Comparison of ENCODE assay signal across 8 cellular contexts in the genomic region with DNA sequence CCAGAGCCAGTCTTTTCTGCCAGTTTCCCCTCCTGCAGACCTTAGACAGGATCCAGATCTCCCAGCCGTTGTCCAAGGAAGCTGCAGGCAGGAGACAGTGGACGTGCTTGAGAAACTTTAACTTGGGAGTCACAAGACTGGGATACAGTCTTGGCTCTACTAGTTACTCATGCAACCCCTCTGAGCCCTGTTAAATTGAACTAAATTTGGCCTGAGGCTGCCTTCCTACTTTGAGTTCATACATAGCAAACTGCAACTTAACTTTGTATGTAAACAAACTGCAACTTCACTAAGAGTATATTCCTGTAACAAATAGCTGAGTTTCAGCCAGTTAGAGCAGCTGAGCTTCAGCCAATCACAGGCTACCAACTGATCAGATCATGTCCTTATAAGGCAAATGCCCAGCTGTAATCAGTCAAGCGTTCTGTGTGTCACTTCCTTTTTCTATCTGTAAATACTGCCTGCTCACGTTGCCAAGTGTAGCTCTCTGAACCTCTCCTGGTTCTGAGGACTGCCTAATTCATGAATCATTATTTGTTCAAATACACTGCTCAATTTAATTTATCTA.
DNase-seq lines count a peak whose midpoint lies in the region; ATAC-seq and FAIRE-seq lines count a peak whose summit lies in the region.

No MANE protein-coding gene starts in this region.

- peaks cover 9% of the 10 kb centered on the region for H3K9me3 Mint-ChIP-seq in activated CD8-positive, alpha-beta T cell treated with anti-CD3 and anti-CD28 coated beads, Interleukin-2, amount 10 ng/mL, durations not matched to agents 7 days and 5 days (ENCODE audit: insufficient read depth)
- peaks cover 13 to 36% of the 10 kb centered on the region in 2 donors for H3K9me3 Mint-ChIP-seq in stimulated activated naive CD8-positive, alpha-beta T cell treated with anti-CD3 and anti-CD28 coated beads, Interleukin-15, amount 100 ng/mL, for 72 hours

- no peaks in the 10 kb centered on the region for H3K4me1 Mint-ChIP-seq in activated CD8-positive, alpha-beta T cell treated with anti-CD3 and anti-CD28 coated beads, Interleukin-2, amount 10 ng/mL, durations not matched to agents 7 days and 5 days (ENCODE audit: low read depth)
- H3K4me1 Mint-ChIP-seq in stimulated activated naive CD8-positive, alpha-beta T cell treated with anti-CD3 and anti-CD28 coated beads, Interleukin-15, amount 100 ng/mL, for 72 hours: no peaks in the 10 kb centered on the region

- FAIRE-seq in HTR-8/SVneo (lab: Jason Lieb, UNC): peak; percentile 86

- POLR2A ChIA-PET in activated CD8-positive, alpha-beta T cell treated with anti-CD3 and anti-CD28 coated beads, Interleukin-2, amount 10 ng/mL, durations not matched to agents 7 days and 5 days (lab: Charles Lee): no interaction called here

- H3K36me3 Mint-ChIP-seq in activated CD8-positive, alpha-beta T cell treated with anti-CD3 and anti-CD28 coated beads, Interleukin-2, amount 10 ng/mL, durations not matched to agents 7 days and 5 days (ENCODE audit: low read depth): peaks cover 6% of the 10 kb centered on the region

- DNase-seq in ELF-1 (ENCODE audit: low read depth, low spot score) (peak; percentile 61), HTR-8/SVneo (ENCODE audit: insufficient read length, low spot score) (peak; percentile 45), left colon (peak in 1 of 2 donors; percentile 48)
- peak; percentile 9 for DNase-seq in activated CD8-positive, alpha-beta T cell treated with anti-CD3 and anti-CD28 coated beads, Interleukin-2, amount 10 ng/mL, durations not matched to agents 7 days and 5 days
- no peak for DNase-seq in stimulated activated naive CD8-positive, alpha-beta T cell treated with anti-CD3 and anti-CD28 coated beads, Interleukin-15, amount 100 ng/mL, for 72 hours
- DNase-seq in stimulated activated CD4-positive, alpha-beta T cell treated with anti-CD3 and anti-CD28 coated beads, Interleukin-4, amount 100 ng/mL, for 1 hour: no peak
- DNase-seq in activated naive CD4-positive, alpha-beta T cell treated with Interleukin-2 at 50 U/mL for 16 hours: no peak

- no peak overlapping the region for H3K4me3 Mint-ChIP-seq in activated CD8-positive, alpha-beta T cell treated with anti-CD3 and anti-CD28 coated beads, Interleukin-2, amount 10 ng/mL, durations not matched to agents 7 days and 5 days
- H3K4me3 Mint-ChIP-seq in stimulated activated naive CD8-positive, alpha-beta T cell treated with anti-CD3 and anti-CD28 coated beads, Interleukin-15, amount 100 ng/mL, for 72 hours: no peak overlapping the region

- peak; percentile 44 for ATAC-seq in activated CD8-positive, alpha-beta T cell treated with anti-CD3 and anti-CD28 coated beads, Interleukin-2, amount 10 ng/mL, durations not matched to agents 7 days and 5 days
- ATAC-seq in left colon (peak; percentile 38), GM19035 (IDR thresholded peaks at IDR 0.05; ENCODE audit: unreplicated experiment) (no peak)
- ATAC-seq in stimulated activated naive CD8-positive, alpha-beta T cell treated with anti-CD3 and anti-CD28 coated beads, Interleukin-15, amount 100 ng/mL, for 72 hours: no peak

- H3K27ac Mint-ChIP-seq in activated CD8-positive, alpha-beta T cell treated with anti-CD3 and anti-CD28 coated beads, Interleukin-2, amount 10 ng/mL, durations not matched to agents 7 days and 5 days: no peak overlapping the region
- peak overlapping the region in 1 of 2 donors; percentile 14 for H3K27ac Mint-ChIP-seq in stimulated activated naive CD8-positive, alpha-beta T cell treated with anti-CD3 and anti-CD28 coated beads, Interleukin-15, amount 100 ng/mL, for 72 hours

- intact Hi-C loops in left colon (cut with DNase I, micrococcal nuclease): no loop called here

- CTCF ChIA-PET in activated CD8-positive, alpha-beta T cell treated with anti-CD3 and anti-CD28 coated beads, Interleukin-2, amount 10 ng/mL, durations not matched to agents 7 days and 5 days (lab: Charles Lee): interaction anchor here (0.8 to 1.3 kb wide), 4 partner anchors 20 to 501 kb away, joined by 3 to 6 read pairs (median 4); no protein-coding TSS in a partner anchor

- H3K27me3 Mint-ChIP-seq in activated CD8-positive, alpha-beta T cell treated with anti-CD3 and anti-CD28 coated beads, Interleukin-2, amount 10 ng/mL, durations not matched to agents 7 days and 5 days (ENCODE audit: low read depth): peaks cover 2% of the 10 kb centered on the region
- H3K27me3 Mint-ChIP-seq in stimulated activated naive CD8-positive, alpha-beta T cell treated with anti-CD3 and anti-CD28 coated beads, Interleukin-15, amount 100 ng/mL, for 72 hours: no peaks in the 10 kb centered on the region

Comparison
In these comparisons a context has a peak if more than half of its experiments do, and no peak if none do; other contexts are left out.
1. DNase-seq: peak in ELF-1 (single experiment), HTR-8/SVneo (single experiment) and activated CD8-positive, alpha-beta T cell treated with anti-CD3 and anti-CD28 coated beads, Interleukin-2, amount 10 ng/mL, durations not matched to agents 7 days and 5 days (single experiment); none in stimulated activated naive CD8-positive, alpha-beta T cell treated with anti-CD3 and anti-CD28 coated beads, Interleukin-15, amount 100 ng/mL, for 72 hours (0 of 2), stimulated activated CD4-positive, alpha-beta T cell treated with anti-CD3 and anti-CD28 coated beads, Interleukin-4, amount 100 ng/mL, for 1 hour (single experiment) and activated naive CD4-positive, alpha-beta T cell treated with Interleukin-2 at 50 U/mL for 16 hours (single experiment).
2. ATAC-seq: peak in activated CD8-positive, alpha-beta T cell treated with anti-CD3 and anti-CD28 coated beads, Interleukin-2, amount 10 ng/mL, durations not matched to agents 7 days and 5 days (single experiment) and left colon (single experiment); none in stimulated activated naive CD8-positive, alpha-beta T cell treated with anti-CD3 and anti-CD28 coated beads, Interleukin-15, amount 100 ng/mL, for 72 hours (single experiment) and GM19035 (single experiment).